Comparison of ENCODE assay signal across 8 cellular contexts in the genomic region with DNA sequence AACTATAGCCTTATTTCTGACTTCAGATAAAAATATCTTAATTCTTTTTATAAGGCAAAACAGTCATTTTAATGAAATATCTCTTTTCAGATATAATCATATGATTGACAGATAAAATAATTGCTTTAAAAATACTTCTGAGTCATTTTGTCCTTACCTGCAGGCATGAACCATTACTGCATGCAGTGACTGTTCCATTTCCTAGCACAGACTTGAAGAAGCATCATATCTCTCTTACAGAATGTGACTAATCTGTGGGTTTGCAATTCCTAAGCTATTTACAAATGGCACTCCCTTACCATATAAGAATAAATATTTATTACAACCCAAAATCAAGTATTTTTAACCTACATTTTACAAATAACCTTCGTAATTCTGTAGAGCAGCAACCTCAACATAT.
DNase-seq lines count a peak whose midpoint lies in the region; ATAC-seq and TF ChIP-seq lines count a peak whose summit lies in the region.

No MANE protein-coding gene starts in this region.

- no peak overlapping the region for H2AFZ ChIP-seq in OCI-LY3 (ENCODE audit: low read depth, low read length)
- no peak overlapping the region for H2AFZ ChIP-seq in neuron (ENCODE audit: low read depth, low read length)

- TF ChIP-seq CTCF in OCI-LY3 (IDR thresholded peaks at IDR 0.05; ENCODE audit: low read depth, low read length), result no peak

- H3K36me3 Mint-ChIP-seq in activated naive CD4-positive, alpha-beta T cell treated with anti-CD3 and anti-CD28 coated beads for 36 hours (ENCODE audit: low read depth), result peaks cover 2% of the 10 kb centered on the region
- no peaks in the 10 kb centered on the region for H3K36me3 Mint-ChIP-seq in dendritic cell treated with granulocyte-macrophage colony-stimulating factor and Interleukin-4, amounts not matched to agents 40 ng/mL and 50 ng/mL, for 4 days (ENCODE audit: low read depth)

- no peak overlapping the region for H3K27ac ChIP-seq in OCI-LY3 (ENCODE audit: low read length)

- CTCF ChIA-PET in activated naive CD4-positive, alpha-beta T cell treated with anti-CD3 and anti-CD28 coated beads for 36 hours (lab: Charles Lee), result interaction anchor here (1.1 to 1.4 kb wide), 3 partner anchors 39 to 85 kb away, joined by 3 to 4 read pairs (median 3); no protein-coding TSS in a partner anchor

- H3K27me3 ChIP-seq in OCI-LY3 (ENCODE audit: low read depth, low read length) (no peaks in the 10 kb centered on the region), neuron (ENCODE audit: insufficient read depth, low read length) (no peaks in the 10 kb centered on the region)

- H3K4me3 ChIP-seq in OCI-LY3 (ENCODE audit: low read length), result peak overlapping the region; percentile 75
- peak overlapping the region; percentile 73 for H3K4me3 ChIP-seq in neuron (ENCODE audit: low read length)

- peaks cover 28% of the 10 kb centered on the region for H3K79me2 ChIP-seq in OCI-LY3 (ENCODE audit: low read length)

- H3K9me3 Mint-ChIP-seq in activated naive CD4-positive, alpha-beta T cell treated with anti-CD3 and anti-CD28 coated beads for 36 hours, result no peaks in the 10 kb centered on the region
- H3K9me3 Mint-ChIP-seq in dendritic cell treated with granulocyte-macrophage colony-stimulating factor and Interleukin-4, amounts not matched to agents 40 ng/mL and 50 ng/mL, for 4 days, result no peaks in the 10 kb centered on the region

- no peaks in the 10 kb centered on the region for H3K27me3 Mint-ChIP-seq in activated naive CD4-positive, alpha-beta T cell treated with anti-CD3 and anti-CD28 coated beads for 36 hours (ENCODE audit: low read depth)
- no peaks in the 10 kb centered on the region for H3K27me3 Mint-ChIP-seq in dendritic cell treated with granulocyte-macrophage colony-stimulating factor and Interleukin-4, amounts not matched to agents 40 ng/mL and 50 ng/mL, for 4 days

- intact Hi-C loops in activated naive CD4-positive, alpha-beta T cell treated with anti-CD3 and anti-CD28 coated beads for 36 hours (cut with micrococcal nuclease), result loop anchor here (1.0 to 2.0 kb wide), 5 partner anchors 12 to 323 kb away; no protein-coding TSS in a partner anchor
- intact Hi-C loops in dendritic cell treated with granulocyte-macrophage colony-stimulating factor and Interleukin-4, amounts not matched to agents 40 ng/mL and 50 ng/mL, for 4 days (cut with micrococcal nuclease), result no loop called here

- H3K9ac ChIP-seq in OCI-LY3 (ENCODE audit: low read length), result peak overlapping the region; percentile 52; the same call in 1 of the 2 replicates

- H3K4me3 Mint-ChIP-seq in activated naive CD4-positive, alpha-beta T cell treated with anti-CD3 and anti-CD28 coated beads for 36 hours, result peak overlapping the region; percentile 72
- H3K4me3 Mint-ChIP-seq in dendritic cell treated with granulocyte-macrophage colony-stimulating factor and Interleukin-4, amounts not matched to agents 40 ng/mL and 50 ng/mL, for 4 days, result peak overlapping the region; percentile 66

- H3K4me1 Mint-ChIP-seq in activated naive CD4-positive, alpha-beta T cell treated with anti-CD3 and anti-CD28 coated beads for 36 hours (ENCODE audit: low read depth), result peaks cover 57% of the 10 kb centered on the region
- H3K4me1 Mint-ChIP-seq in dendritic cell treated with granulocyte-macrophage colony-stimulating factor and Interleukin-4, amounts not matched to agents 40 ng/mL and 50 ng/mL, for 4 days (ENCODE audit: low read depth), result peaks cover 21% of the 10 kb centered on the region

- peak overlapping the region; percentile 76 for H3K4me2 ChIP-seq in OCI-LY3 (ENCODE audit: low read length)

- H3K4me1 ChIP-seq in OCI-LY3 (ENCODE audit: low read length) (peaks cover 22% of the 10 kb centered on the region), neuron (ENCODE audit: insufficient read depth, low read length) (peaks cover 28% of the 10 kb centered on the region)

- no peak for ATAC-seq in GM21526 (IDR thresholded peaks at IDR 0.05; ENCODE audit: low FRiP score, unreplicated experiment)

- H3K9me3 ChIP-seq in OCI-LY3 (ENCODE audit: insufficient read depth, low read length) (no peaks in the 10 kb centered on the region), neuron (ENCODE audit: low read length) (no peaks in the 10 kb centered on the region)

- H3K36me3 ChIP-seq in OCI-LY3 (replicated peaks; ENCODE audit: low read depth, low read length) (no peaks in the 10 kb centered on the region), neuron (ENCODE audit: insufficient read depth, low read length) (no peaks in the 10 kb centered on the region)

- peak; percentile 41 for DNase-seq in activated naive CD4-positive, alpha-beta T cell treated with anti-CD3 and anti-CD28 coated beads for 36 hours
- no peak for DNase-seq in activated naive CD4-positive, alpha-beta T cell treated with anti-CD3 and anti-CD28 coated beads, Interleukin-2, amount 50 U/mL, for 16 hours
- DNase-seq in NCI-H1417 treated with DMSO at 0.1 percent for 48 hours (lab: John Stamatoyannopoulos, UW), result no peak
- no peak for DNase-seq in stimulated activated naive CD4-positive, alpha-beta T cell (lab: John Stamatoyannopoulos, UW)

- H3K27ac Mint-ChIP-seq in activated naive CD4-positive, alpha-beta T cell treated with anti-CD3 and anti-CD28 coated beads for 36 hours, result peak overlapping the region; percentile 90
- H3K27ac Mint-ChIP-seq in dendritic cell treated with granulocyte-macrophage colony-stimulating factor and Interleukin-4, amounts not matched to agents 40 ng/mL and 50 ng/mL, for 4 days, result peak overlapping the region; percentile 79

- H4K20me1 ChIP-seq in OCI-LY3 (ENCODE audit: insufficient read depth, low read length), result peaks cover 7% of the 10 kb centered on the region; the same call in 1 of the 2 replicates
